Comparison of ENCODE assay signal across 19 cellular contexts in the genomic region with DNA sequence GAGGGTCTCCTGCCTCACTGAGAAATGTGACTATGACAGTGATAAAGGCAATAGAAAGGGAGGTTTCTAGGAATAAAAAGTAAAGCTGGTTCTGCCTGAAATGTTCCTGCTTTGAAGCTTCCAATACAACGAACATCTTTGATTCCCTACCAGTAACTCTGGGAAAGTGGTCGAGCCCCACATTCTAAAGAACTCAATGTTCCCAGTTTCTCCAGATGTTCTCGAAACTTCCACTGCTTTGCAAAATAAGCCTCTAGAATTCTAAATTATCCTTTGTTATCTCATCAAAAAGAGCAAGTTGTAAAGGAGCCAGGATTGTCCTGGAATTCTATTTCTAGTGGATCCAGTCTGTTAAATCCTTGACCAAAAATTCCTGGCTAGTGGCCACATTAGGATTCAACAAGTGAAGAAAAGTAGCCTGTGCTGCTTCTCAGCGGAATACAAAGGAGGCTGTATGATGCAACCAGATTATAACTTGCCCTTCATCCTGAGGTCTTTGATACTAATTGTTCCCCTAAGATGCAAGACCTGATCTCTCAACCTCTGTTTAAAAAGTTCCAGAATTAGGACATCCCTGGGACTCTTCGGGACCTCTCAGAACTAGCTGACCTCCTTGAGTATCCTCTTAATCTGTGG. TPM values are rescaled to one million over a fixed set of nuclear protein-coding genes. Genes with fewer than 3 reads are reported as not detected.
DNase-seq lines count a peak whose midpoint lies in the region; ATAC-seq and TF ChIP-seq lines count a peak whose summit lies in the region.
"Had no signal": no experiment of that assay in that cellular context is flagged by ENCODE, and none has a peak within 500 bp of the region (broad histone marks: within the 10 kb centered on the region; RNA-seq: fewer than 3 reads in every experiment).

No MANE protein-coding gene starts in this region.

- no peak for TF ChIP-seq CTCF in sigmoid colon (IDR thresholded peaks at IDR 0.05)

- H3K9me3 ChIP-seq in mucosa of rectum (ENCODE audit: control insufficient read depth in 2 of 2, low read length in 2 of 2) (no peaks in the 10 kb centered on the region), sigmoid colon (no peaks in the 10 kb centered on the region)
- H3K9me3 ChIP-seq: BE2C had no signal

- no peak overlapping the region for H3K9ac ChIP-seq in mucosa of rectum (ENCODE audit: low read depth in 1 of 2, low read length in 2 of 2)

- H3K4me1 ChIP-seq in mucosa of rectum (ENCODE audit: control insufficient read depth in 2 of 2, insufficient read depth in 2 of 2, low read length in 2 of 2) (no peaks in the 10 kb centered on the region), sigmoid colon (peaks cover 0 to 37% (median 28%) of the 10 kb centered on the region in 4 donors)
- H3K4me1 ChIP-seq: BE2C had no signal

- H3K36me3 ChIP-seq in mucosa of rectum (ENCODE audit: control insufficient read depth in 2 of 2, insufficient read depth in 2 of 2, low read length in 2 of 2): no peaks in the 10 kb centered on the region
- peaks cover 0 to 6% (median 0%) of the 10 kb centered on the region in 4 donors for H3K36me3 ChIP-seq in sigmoid colon
- H3K36me3 ChIP-seq: BE2C had no signal

- no peak for TF ChIP-seq EP300 in sigmoid colon (IDR thresholded peaks at IDR 0.05)

- peak; percentile 55 for DNase-seq in COLO829 (ENCODE audit: low spot score)
- DNase-seq in Right ventricle myocardium superior: no peak
- no peak for DNase-seq in sigmoid colon
- DNase-seq in activated T-cell treated with anti-CD3 and anti-CD28 coated beads for 4 hours: no peak
- DNase-seq in GM03348 (ENCODE audit: low spot score): no peak
- DNase-seq in NCI-H1694 treated with DMSO at 0.1 percent for 48 hours (lab: John Stamatoyannopoulos, UW): no peak
- no peak for DNase-seq in inferior parietal cortex (ENCODE audit: extremely low spot score)
- DNase-seq: 8988T; BE2C; CD4-positive, alpha-beta T cell; NCI-H1105; NCI-H1930; NCI-H2171 treated with DMSO at 0.1 percent for 48 hours; NCI-H446 treated with DMSO at 0.1 percent for 48 hours; NCI-H748 treated with DMSO at 0.1 percent for 48 hours; OCI-M1 had no signal

- intact Hi-C loops in Right ventricle myocardium superior (cut with DNase I) (no loop called here), sigmoid colon (cut with DNase I) (no loop called here)

- no peak for TF ChIP-seq POLR2A in sigmoid colon (IDR thresholded peaks at IDR 0.05)

- WGBS in sigmoid colon, 2 donors: 76 to 77% methylated on average over 5 of the region's 5 CpGs

- H3K27ac ChIP-seq in mucosa of rectum (ENCODE audit: low read depth in 2 of 2, low read length in 2 of 2): peak overlapping the region; percentile 1 to 12
- H3K27ac ChIP-seq in sigmoid colon: peak overlapping the region; percentile 44 to 81 (median 67)

- H3K4me3 ChIP-seq in mucosa of rectum (ENCODE audit: low read length in 2 of 2) (no peak overlapping the region), sigmoid colon (no peak overlapping the region)

- peak; percentile 87 for ATAC-seq in Right ventricle myocardium superior (ENCODE audit: poor library complexity)
- ATAC-seq: HCT116 had no signal

- H3K27me3 ChIP-seq in mucosa of rectum (ENCODE audit: control insufficient read depth in 2 of 2, insufficient read depth in 2 of 2, low read length in 2 of 2) (no peaks in the 10 kb centered on the region), sigmoid colon (no peaks in the 10 kb centered on the region)
- H3K27me3 ChIP-seq: BE2C had no signal

RNA-seq across cellular contexts. Expression of gene SCN7A, which starts 8.4 kb away (rescaled TPM):
- total RNA-seq in Right ventricle myocardium superior: 27.7 TPM
- 100 to 1,000 TPM; 107 to 216 (median 129) TPM for total RNA-seq in sigmoid colon
- 1 to 10 TPM in 2 of 3 donors, under 1 TPM in 1; 0.23 to 6.2 (median 1.8) TPM for polyA plus RNA-seq in sigmoid colon
- total RNA-seq: CD4-positive, alpha-beta T cell; RPMI7951 had no signal
